8 cellular contexts compared by ENCODE assay signal in genomic region chr17:42677012-42677857, GRCh38. TPM values are rescaled to one million over a fixed set of nuclear protein-coding genes. Genes with fewer than 3 reads are reported as not detected.
DNase-seq lines count a peak whose midpoint lies in the region; ATAC-seq and TF ChIP-seq lines count a peak whose summit lies in the region.

No MANE protein-coding gene starts in this region.

- H3K4me1 ChIP-seq in PC-3 (ENCODE audit: insufficient read depth, low read length) (peaks cover 41% of the 10 kb centered on the region), mucosa of descending colon (ENCODE audit: low read depth) (peaks cover 57% of the 10 kb centered on the region)

- no peaks in the 10 kb centered on the region for H3K9me3 Mint-ChIP-seq in activated T-cell treated with anti-CD3 and anti-CD28 coated beads, Interleukin-2, amount 50 U/mL, for 4 hours

- no peaks in the 10 kb centered on the region for H3K9me2 ChIP-seq in PC-3 (replicated peaks; ENCODE audit: low read length)

- H3F3A ChIP-seq in PC-3 (ENCODE audit: low read length, unreplicated experiment): peaks cover 6% of the 10 kb centered on the region

- H3K9me3 ChIP-seq in PC-3 (ENCODE audit: low read length) (no peaks in the 10 kb centered on the region), mucosa of descending colon (no peaks in the 10 kb centered on the region)

- H3K4me3 Mint-ChIP-seq in activated T-cell treated with anti-CD3 and anti-CD28 coated beads, Interleukin-2, amount 50 U/mL, for 4 hours: peak overlapping the region; percentile 81

- peaks cover 37% of the 10 kb centered on the region for H3K27me3 Mint-ChIP-seq in activated T-cell treated with anti-CD3 and anti-CD28 coated beads, Interleukin-2, amount 50 U/mL, for 4 hours (ENCODE audit: low read depth)

- H3K4me2 ChIP-seq in PC-3 (ENCODE audit: low read length): peak overlapping the region; percentile 99

- 0 out of 2 replicates have a peak overlapping the region, but pooled peaks have one; percentile 47 for H2AFZ ChIP-seq in PC-3 (ENCODE audit: low read length)

- H4K20me1 ChIP-seq in PC-3 (ENCODE audit: low read length): 0 out of 2 replicates have a peak, but pooled peaks cover 4% of the 10 kb centered on the region

- H3K27me3 ChIP-seq in PC-3 (ENCODE audit: low read length): no peaks in the 10 kb centered on the region

- peak; percentile 74 for TF ChIP-seq POLR2A in erythroblast (IDR thresholded peaks at IDR 0.05; ENCODE audit: low read length)

- TF ChIP-seq CTCF in PC-3 (conservative IDR thresholded peaks at IDR 0.05; ENCODE audit: low read depth, low read length): no peak
- no peak for TF ChIP-seq CTCF in mucosa of descending colon (IDR thresholded peaks at IDR 0.05)

- H3K36me3 Mint-ChIP-seq in activated T-cell treated with anti-CD3 and anti-CD28 coated beads, Interleukin-2, amount 50 U/mL, for 4 hours (ENCODE audit: insufficient read depth): no peaks in the 10 kb centered on the region

- DNase-seq in DMS 273 treated with DMSO at 0.1 percent for 48 hours (lab: John Stamatoyannopoulos, UW) (peak; percentile 97), PC-3 (peak; percentile 98), erythroblast (lab: John Stamatoyannopoulos, UW) (peak; percentile 100), mucosa of descending colon (peak; percentile 100)
- DNase-seq in Jurkat, Clone E6-1 (ENCODE audit: low read depth, low spot score): peak; percentile 99
- peak; percentile 98 for DNase-seq in activated T-cell treated with anti-CD3 and anti-CD28 coated beads, Interleukin-2, amount 50 U/mL, for 4 hours
- peak; percentile 96 to 99 for DNase-seq in stimulated activated CD8-positive, alpha-beta memory T cell treated with anti-CD3 and anti-CD28 coated beads, Interleukin-2, amount 100 ng/mL, for 48 hours (ENCODE audit: low read depth in 2 of 2)

- POLR2A ChIA-PET in PC-3 (lab: Charles Lee; ENCODE audit: unreplicated experiment): no interaction called here

- H3K36me3 ChIP-seq in PC-3 (ENCODE audit: low read depth, low read length) (no peaks in the 10 kb centered on the region), mucosa of descending colon (ENCODE audit: low read depth) (no peaks in the 10 kb centered on the region)

- H3K4me3 ChIP-seq in Jurkat, Clone E6-1 (ENCODE audit: low read length): peak overlapping the region; percentile 65
- H3K4me3 ChIP-seq in PC-3 (ENCODE audit: low read length) (peak overlapping the region; percentile 97), mucosa of descending colon (peak overlapping the region; percentile 63)

- peaks cover 26% of the 10 kb centered on the region for H3K79me2 ChIP-seq in PC-3 (ENCODE audit: low read length)

- H3K4me1 Mint-ChIP-seq in activated T-cell treated with anti-CD3 and anti-CD28 coated beads, Interleukin-2, amount 50 U/mL, for 4 hours (ENCODE audit: low read depth): peaks cover 48% of the 10 kb centered on the region

- H3K27ac ChIP-seq in PC-3 (ENCODE audit: low read length): peak overlapping the region; percentile 89

- peak overlapping the region; percentile 79; the same call in 1 of the 2 replicates for H3K9ac ChIP-seq in PC-3 (ENCODE audit: low read length)

- CTCF ChIA-PET in PC-3 (lab: Charles Lee): interaction anchor here (0.5 to 0.7 kb wide), 3 partner anchors 17 to 68 kb away, joined by 3 to 8 read pairs (median 3); partner anchors contain the start of gene TUBG1

- intact Hi-C loops in PC-3 (cut with micrococcal nuclease) (loop anchor here (5.0 kb wide), 1 partner anchor 70 kb away; the partner anchor contains the start of genes RETREG3 and TUBG1), mucosa of descending colon (cut with DNase I, micrococcal nuclease) (loop anchor here in 1 of 2 donors (10.0 kb wide), 1 partner anchor 102 kb away; the partner anchor contains the start of gene PSMC3IP)

- ATAC-seq in GM21717 (IDR thresholded peaks at IDR 0.05; ENCODE audit: unreplicated experiment) (peak; percentile 45), PC-3 (peak; percentile 67), mucosa of descending colon (peak; percentile 79)
- ATAC-seq in activated T-cell treated with anti-CD3 and anti-CD28 coated beads, Interleukin-2, amount 50 U/mL, for 4 hours: peak; percentile 76 to 77

- BruUV-seq in PC-3 (replicated peaks; lab: Mats Ljungman, UMichigan): no TSS peak

RNA-seq across cellular contexts. Expression of gene PLEKHH3, which starts 0.4 kb away (rescaled TPM):
- 4.2 TPM for polyA plus RNA-seq in Jurkat, Clone E6-1 (2012; ENCODE audit: insufficient read depth, insufficient read length)
- total RNA-seq in PC-3 (2014; rRNA removed) (20.1 and 27.8 TPM in 2 replicates), mucosa of descending colon (10 to 100 TPM in 2 of 3 donors, 1 to 10 TPM in 1; 4.3 to 27.5 (median 10.4) TPM)
- total RNA-seq in activated T-cell treated with anti-CD3 and anti-CD28 coated beads, Interleukin-2, amount 50 U/mL, for 4 hours: 1 to 10 TPM in 1 of 3 donors, under 1 TPM in 2; 0.56 to 1.2 (median 0.63) TPM

RNA-seq across cellular contexts. Expression of gene CCR10, which starts 4.4 kb away (rescaled TPM):
- 0.55 TPM for polyA plus RNA-seq in Jurkat, Clone E6-1 (2012; ENCODE audit: insufficient read depth, insufficient read length)
- total RNA-seq in PC-3 (2014; rRNA removed) (0.58 TPM in 1 of 2 replicates, not detected in the other), mucosa of descending colon (1 to 10 TPM in 2 of 3 donors, not detected in 1; 1.6 to 2.6 TPM)
- under 1 TPM; 0.25 to 0.43 (median 0.32) TPM for total RNA-seq in activated T-cell treated with anti-CD3 and anti-CD28 coated beads, Interleukin-2, amount 50 U/mL, for 4 hours

RNA-seq across cellular contexts. Expression of gene CNTNAP1, which starts 5.1 kb away (rescaled TPM):
- 1.9 TPM for polyA plus RNA-seq in Jurkat, Clone E6-1 (2012; ENCODE audit: insufficient read depth, insufficient read length)
- total RNA-seq in PC-3 (2014; rRNA removed) (4.6 and 6.6 TPM in 2 replicates), mucosa of descending colon (10 to 100 TPM in 1 of 3 donors, 1 to 10 TPM in 2; 1.4 to 37.4 (median 7.1) TPM)
- total RNA-seq in activated T-cell treated with anti-CD3 and anti-CD28 coated beads, Interleukin-2, amount 50 U/mL, for 4 hours: 1 to 10 TPM in 1 of 3 donors, under 1 TPM in 2; 0.73 to 1.3 (median 0.79) TPM

RNA-seq across cellular contexts. Expression of gene TUBG2, which starts 18.2 kb away (rescaled TPM):
- polyA plus RNA-seq in Jurkat, Clone E6-1 (2012; ENCODE audit: insufficient read depth, insufficient read length): 23.2 TPM
- total RNA-seq in PC-3 (2014; rRNA removed): 6.0 and 7.1 TPM in 2 replicates
- total RNA-seq in activated T-cell treated with anti-CD3 and anti-CD28 coated beads, Interleukin-2, amount 50 U/mL, for 4 hours: 1 to 10 TPM; 5.6 to 7.1 (median 5.9) TPM
- total RNA-seq in mucosa of descending colon: 10 to 100 TPM in 1 of 3 donors, 1 to 10 TPM in 2; 1.8 to 24.9 (median 6.1) TPM

Comparison
In these comparisons a context has a peak if more than half of its experiments do, and no peak if none do; other contexts are left out.
1. Peak in every context shown above with its lines: DNase-seq, ATAC-seq, H3K4me3 ChIP-seq and H3K27ac ChIP-seq.